10 cellular contexts compared by ENCODE assay signal in genomic region chr3:156812521-156813335, GRCh38. TPM values are rescaled to one million over a fixed set of nuclear protein-coding genes. Genes with fewer than 3 reads are reported as not detected.
DNase-seq lines count a peak whose midpoint lies in the region; ATAC-seq and TF ChIP-seq lines count a peak whose summit lies in the region.
"Had no signal": no experiment of that assay in that cellular context is flagged by ENCODE, and none has a peak within 500 bp of the region (broad histone marks: within the 10 kb centered on the region; RNA-seq: fewer than 3 reads in every experiment).

No MANE protein-coding gene starts in this region.

- no peak for TF ChIP-seq CTCF in GM12865 (IDR thresholded peaks at IDR 0.05; ENCODE audit: insufficient read depth, low read depth, low read length, missing control alignments)
- no peak for TF ChIP-seq CTCF in chondrocyte (IDR thresholded peaks at IDR 0.05)

- H3K4me3 Mint-ChIP-seq in activated T-helper 1 cell treated with anti-CD3 and anti-CD28 coated beads, Interleukin-12 subunit alpha, Interleukin-12 subunit beta, Interleukin-2, Interleukin-4 antibody, amounts not matched to agents 30 ng/mL and 10 ng/mL and 1 ng/mL, durations not matched to agents 14 hours and 24 hours and 36 hours: peak overlapping the region; percentile 58
- H3K4me3 Mint-ChIP-seq in chondrocyte (ENCODE audit: unreplicated experiment): no peak overlapping the region

- peak; percentile 45 for DNase-seq in GM12865 (ENCODE audit: low read depth)
- peak; percentile 55 for DNase-seq in MV-4-11 (lab: John Stamatoyannopoulos, UW)
- DNase-seq in activated T-helper 1 cell treated with anti-CD3 and anti-CD28 coated beads, Interleukin-12 subunit alpha, Interleukin-12 subunit beta, Interleukin-2, Interleukin-4 antibody, amounts not matched to agents 30 ng/mL and 10 ng/mL and 1 ng/mL, durations not matched to agents 14 hours and 24 hours and 36 hours (ENCODE audit: low spot score): peak; percentile 16
- DNase-seq in mucosa of gallbladder (ENCODE audit: low spot score): peak; percentile 81
- no peak for DNase-seq in chondrocyte (ENCODE audit: low spot score)
- no peak for DNase-seq in amniotic stem cell (lab: John Stamatoyannopoulos, UW)
- DNase-seq in stimulated activated CD4-positive, alpha-beta T cell treated with anti-CD3 and anti-CD28 coated beads, Interleukin-4, amount 100 ng/mL, for 1 hour: no peak
- DNase-seq: glutamatergic neuron; stimulated activated CD4-positive, alpha-beta T cell treated with anti-CD3 and anti-CD28 coated beads, Interleukin-1b, Interleukin-23, amount 100 ng/mL, for 48 hours had no signal

- no peaks in the 10 kb centered on the region for H3K9me3 Mint-ChIP-seq in activated T-helper 1 cell treated with anti-CD3 and anti-CD28 coated beads, Interleukin-12 subunit alpha, Interleukin-12 subunit beta, Interleukin-2, Interleukin-4 antibody, amounts not matched to agents 30 ng/mL and 10 ng/mL and 1 ng/mL, durations not matched to agents 14 hours and 24 hours and 36 hours
- H3K9me3 Mint-ChIP-seq in chondrocyte (ENCODE audit: low read depth): no peaks in the 10 kb centered on the region

- peak overlapping the region; percentile 46 for H3K27ac Mint-ChIP-seq in activated T-helper 1 cell treated with anti-CD3 and anti-CD28 coated beads, Interleukin-12 subunit alpha, Interleukin-12 subunit beta, Interleukin-2, Interleukin-4 antibody, amounts not matched to agents 30 ng/mL and 10 ng/mL and 1 ng/mL, durations not matched to agents 14 hours and 24 hours and 36 hours
- H3K27ac Mint-ChIP-seq in chondrocyte (ENCODE audit: unreplicated experiment): no peak overlapping the region

- H3K27me3 Mint-ChIP-seq in activated T-helper 1 cell treated with anti-CD3 and anti-CD28 coated beads, Interleukin-12 subunit alpha, Interleukin-12 subunit beta, Interleukin-2, Interleukin-4 antibody, amounts not matched to agents 30 ng/mL and 10 ng/mL and 1 ng/mL, durations not matched to agents 14 hours and 24 hours and 36 hours (ENCODE audit: insufficient read depth): no peaks in the 10 kb centered on the region
- no peaks in the 10 kb centered on the region for H3K27me3 Mint-ChIP-seq in chondrocyte (ENCODE audit: low read depth)

- H3K36me3 Mint-ChIP-seq in activated T-helper 1 cell treated with anti-CD3 and anti-CD28 coated beads, Interleukin-12 subunit alpha, Interleukin-12 subunit beta, Interleukin-2, Interleukin-4 antibody, amounts not matched to agents 30 ng/mL and 10 ng/mL and 1 ng/mL, durations not matched to agents 14 hours and 24 hours and 36 hours (ENCODE audit: low read depth): peaks cover 18% of the 10 kb centered on the region
- H3K36me3 Mint-ChIP-seq in chondrocyte (ENCODE audit: low read depth): peaks cover 1% of the 10 kb centered on the region

- peaks cover 51% of the 10 kb centered on the region for H3K4me1 Mint-ChIP-seq in activated T-helper 1 cell treated with anti-CD3 and anti-CD28 coated beads, Interleukin-12 subunit alpha, Interleukin-12 subunit beta, Interleukin-2, Interleukin-4 antibody, amounts not matched to agents 30 ng/mL and 10 ng/mL and 1 ng/mL, durations not matched to agents 14 hours and 24 hours and 36 hours (ENCODE audit: low read depth)
- H3K4me1 Mint-ChIP-seq in chondrocyte (ENCODE audit: low read depth): peaks cover 49% of the 10 kb centered on the region

- no peak for ATAC-seq in HG03565 (IDR thresholded peaks at IDR 0.05; ENCODE audit: unreplicated experiment)

- intact Hi-C loops in activated T-helper 1 cell treated with anti-CD3 and anti-CD28 coated beads, Interleukin-12 subunit alpha, Interleukin-12 subunit beta, Interleukin-2, Interleukin-4 antibody, amounts not matched to agents 30 ng/mL and 10 ng/mL and 1 ng/mL, durations not matched to agents 14 hours and 24 hours and 36 hours (cut with micrococcal nuclease): loop anchor here (1.0 to 10.0 kb wide), 2 partner anchors 24 to 658 kb away; no protein-coding TSS in a partner anchor

- no peak overlapping the region for H3K4me3 ChIP-seq in GM12865 (ENCODE audit: low read depth, low read length)

RNA-seq across cellular contexts. Expression of gene LEKR1, which starts 13.4 kb away (rescaled TPM):
- 0.57 TPM in 1 of 2 replicates, not detected in the other for total RNA-seq in activated T-helper 1 cell treated with anti-CD3 and anti-CD28 coated beads, Interleukin-12 subunit alpha, Interleukin-12 subunit beta, Interleukin-2, Interleukin-4 antibody, amounts not matched to agents 30 ng/mL and 10 ng/mL and 1 ng/mL, durations not matched to agents 14 hours and 24 hours and 36 hours
- 2.2 TPM for total RNA-seq in mucosa of gallbladder
- total RNA-seq in chondrocyte: 0.45 to 0.59 TPM in 2 of 3 replicates, not detected in the other

Comparison
In these comparisons a context has a peak if more than half of its experiments do, and no peak if none do; other contexts are left out.
1. DNase-seq: peak in GM12865 (single experiment), MV-4-11 (single experiment), activated T-helper 1 cell treated with anti-CD3 and anti-CD28 coated beads, Interleukin-12 subunit alpha, Interleukin-12 subunit beta, Interleukin-2, Interleukin-4 antibody, amounts not matched to agents 30 ng/mL and 10 ng/mL and 1 ng/mL, durations not matched to agents 14 hours and 24 hours and 36 hours (single experiment) and mucosa of gallbladder (single experiment); none in chondrocyte (single experiment), amniotic stem cell (single experiment) and stimulated activated CD4-positive, alpha-beta T cell treated with anti-CD3 and anti-CD28 coated beads, Interleukin-4, amount 100 ng/mL, for 1 hour (single experiment).